9 cellular contexts compared by ENCODE assay signal in the genomic region with DNA sequence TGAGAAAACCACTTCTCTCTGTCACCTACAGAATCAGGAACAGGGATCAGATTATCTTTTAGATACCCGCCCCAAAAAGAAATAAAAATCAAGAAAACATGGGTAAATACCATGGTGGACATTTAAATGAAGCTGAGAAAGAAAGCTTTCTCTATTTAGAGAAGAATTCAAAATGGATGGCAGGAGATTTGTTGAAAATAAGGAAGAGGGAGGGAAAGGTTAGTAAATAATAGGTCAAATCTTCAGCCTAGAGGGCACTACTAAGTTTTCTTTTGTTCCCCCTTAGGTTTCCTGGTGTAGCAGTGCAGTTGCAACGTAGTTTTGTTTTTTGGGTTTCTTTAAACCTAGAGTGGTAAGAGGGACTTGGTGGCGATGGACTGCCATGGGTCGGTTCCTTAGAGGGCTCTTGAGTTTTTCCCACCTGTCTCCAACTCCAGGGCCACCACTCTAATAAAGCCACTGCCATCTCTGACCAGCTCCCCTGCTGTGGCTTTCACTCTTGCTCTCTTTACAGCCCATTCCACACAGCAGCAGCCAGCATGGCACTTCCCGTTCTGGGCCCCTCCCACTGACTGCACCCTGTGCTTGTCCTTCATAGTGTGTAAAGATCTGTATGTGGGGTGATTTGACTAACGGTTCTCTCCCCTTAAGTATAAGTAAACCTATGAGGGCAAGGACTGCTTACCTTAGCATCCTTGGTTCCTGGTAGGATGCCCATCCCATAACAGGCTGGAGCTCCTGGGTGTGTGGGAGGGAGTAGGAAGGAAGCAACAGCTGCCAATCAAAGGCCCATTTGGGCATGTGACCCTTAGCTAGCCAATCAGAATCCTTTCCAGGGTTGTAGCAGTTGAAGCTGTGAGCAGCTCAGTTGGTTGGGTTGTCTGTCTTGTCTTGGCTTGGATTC.
DNase-seq lines count a peak whose midpoint lies in the region; ATAC-seq and FAIRE-seq lines count a peak whose summit lies in the region.
"Had no signal": no experiment of that assay in that cellular context is flagged by ENCODE, and none has a peak within 500 bp of the region (broad histone marks: within the 10 kb centered on the region; RNA-seq: fewer than 3 reads in every experiment).

No MANE protein-coding gene starts in this region.

- H3K4me3 ChIP-seq in small intestine (ENCODE audit: low read depth in 1 of 2, low read length in 2 of 2) = no peak overlapping the region

- ATAC-seq in GM19438 (IDR thresholded peaks at IDR 0.05; ENCODE audit: low read depth, unreplicated experiment) (peak; percentile 76), HG03175 (IDR thresholded peaks at IDR 0.05; ENCODE audit: unreplicated experiment) (peak; percentile 85)

- H3K27ac ChIP-seq in small intestine (ENCODE audit: low read depth in 1 of 2, low read length in 1 of 2) = peak overlapping the region in 1 of 2 donors; percentile 63
- H3K27ac ChIP-seq: epithelial cell of prostate had no signal

- DNase-seq in GDM1 (lab: John Stamatoyannopoulos, UW) (peak; percentile 79), SIG-M5 treated with dmso at 0.1 percent for 504 hours (lab: John Stamatoyannopoulos, UW; ENCODE audit: unreplicated experiment) (peak; percentile 94), small intestine (peak; percentile 33), ecto neural progenitor cell (ENCODE audit: low spot score) (no peak), NCI-H1105 (lab: John Stamatoyannopoulos, UW) (no peak)
- DNase-seq in effector CD8-positive, alpha-beta T cell (lab: John Stamatoyannopoulos, UW) = peak; percentile 3

- H3K4me1 ChIP-seq in small intestine (ENCODE audit: control insufficient read depth in 2 of 2, insufficient read depth in 1 of 2, low read depth in 1 of 2, low read length in 1 of 2) = no peaks in the 10 kb centered on the region

- no peaks in the 10 kb centered on the region for H3K27me3 ChIP-seq in small intestine (ENCODE audit: control insufficient read depth in 2 of 2, insufficient read depth in 2 of 2, low read length in 2 of 2)

- H3K9me3 ChIP-seq in small intestine (ENCODE audit: control insufficient read depth, low read depth) = no peaks in the 10 kb centered on the region

- no peaks in the 10 kb centered on the region for H3K36me3 ChIP-seq in small intestine (ENCODE audit: control insufficient read depth in 2 of 2, insufficient read depth in 2 of 2, low read length in 2 of 2)

- WGBS in small intestine, 3 donors = 62 to 67% (median 64%) methylated on average over 6 of the region's 6 CpGs

- FAIRE-seq in small intestine (lab: Jason Lieb, UNC) = no peak

Comparison
In these comparisons a context has a peak if more than half of its experiments do, and no peak if none do; other contexts are left out.
1. DNase-seq: peak in GDM1 (single experiment), SIG-M5 treated with dmso at 0.1 percent for 504 hours (single experiment), effector CD8-positive, alpha-beta T cell (single experiment) and small intestine (single experiment); none in ecto neural progenitor cell (single experiment) and NCI-H1105 (single experiment).